Comparison of ENCODE assay signal across 9 cellular contexts in the genomic region with DNA sequence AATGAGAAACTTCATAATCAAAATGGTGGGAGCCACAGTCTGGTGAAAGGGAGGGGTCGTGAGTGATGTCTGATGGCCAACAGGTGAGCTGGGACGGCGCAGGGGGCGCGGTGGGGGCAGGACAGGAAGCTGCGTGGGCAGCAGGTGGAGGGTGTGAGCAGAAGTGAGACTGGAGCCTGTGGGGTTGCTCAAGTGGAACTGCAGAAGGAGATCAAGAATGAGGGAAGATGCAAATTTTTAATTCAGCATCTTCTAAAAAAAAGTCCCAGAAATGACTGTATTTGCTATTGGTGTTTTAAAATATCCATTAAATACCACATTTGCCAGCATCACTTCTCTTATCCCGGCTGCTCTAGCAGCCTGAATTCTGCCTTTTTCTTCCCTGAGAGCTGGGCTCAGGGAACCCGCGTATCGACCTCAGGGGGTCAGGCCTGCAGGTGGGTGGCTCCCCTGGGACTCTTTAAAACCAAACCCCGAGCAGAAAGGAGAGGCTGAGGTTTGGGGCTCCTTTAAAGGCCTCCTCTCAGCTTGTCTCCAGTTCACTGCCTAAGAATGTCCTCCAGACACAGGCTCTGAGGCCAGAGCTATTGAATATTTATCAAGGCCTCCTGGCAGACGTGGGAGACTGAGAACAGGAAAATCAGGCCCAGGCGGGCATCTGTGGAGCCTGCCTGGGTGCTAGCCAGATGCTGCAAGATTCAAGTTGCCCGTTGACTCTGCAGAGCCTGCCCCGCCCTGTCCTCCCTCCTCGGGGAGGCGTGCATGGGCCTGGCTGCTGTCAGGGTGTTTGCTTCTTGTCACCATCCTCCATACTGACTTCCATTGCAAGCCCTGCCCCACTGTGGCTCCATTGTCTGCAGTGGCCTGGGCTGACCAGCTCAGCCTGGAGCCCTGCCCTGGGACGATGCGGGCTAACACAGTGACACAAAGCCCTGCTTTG. TPM values are rescaled to one million over a fixed set of nuclear protein-coding genes. Genes with fewer than 3 reads are reported as not detected.
DNase-seq lines count a peak whose midpoint lies in the region; ATAC-seq, FAIRE-seq and TF ChIP-seq lines count a peak whose summit lies in the region.
"Had no signal": no experiment of that assay in that cellular context is flagged by ENCODE, and none has a peak within 500 bp of the region (broad histone marks: within the 10 kb centered on the region; RNA-seq: fewer than 3 reads in every experiment).

No MANE protein-coding gene starts in this region.

- H3K36me3 ChIP-seq in bronchial epithelial cell (ENCODE audit: control insufficient read depth, insufficient read depth, low read length) (no peaks in the 10 kb centered on the region), neuron (ENCODE audit: insufficient read depth, low read length) (no peaks in the 10 kb centered on the region)
- H3K36me3 ChIP-seq: SJSA1 had no signal

- ATAC-seq in GM18508 (IDR thresholded peaks at IDR 0.05; ENCODE audit: insufficient read depth, unreplicated experiment) = peak; percentile 44
- ATAC-seq in GM21737 (IDR thresholded peaks at IDR 0.05; ENCODE audit: unreplicated experiment) = peak; percentile 60

- H2AFZ ChIP-seq in neuron (ENCODE audit: low read depth, low read length) = peak overlapping the region; percentile 21

- DNase-seq in NAMALWA (ENCODE audit: low spot score) (peak; percentile 99), bronchial epithelial cell (ENCODE audit: low read depth) (peak; percentile 92), HK-2 (ENCODE audit: unreplicated experiment) (no peak), SHP77 treated with DMSO at 0.1 percent for 48 hours (lab: John Stamatoyannopoulos, UW) (no peak), NCI-H1092 (lab: John Stamatoyannopoulos, UW) (no peak)

- peaks cover 23% of the 10 kb centered on the region for H3K4me1 ChIP-seq in neuron (ENCODE audit: insufficient read depth, low read length)
- H3K4me1 ChIP-seq: SJSA1 had no signal

- no peak overlapping the region for H3K4me3 ChIP-seq in bronchial epithelial cell (ENCODE audit: low read depth, low read length)
- peak overlapping the region; percentile 15 for H3K4me3 ChIP-seq in neuron (ENCODE audit: low read length)
- H3K4me3 ChIP-seq: SJSA1 had no signal

- no peaks in the 10 kb centered on the region for H3K27me3 ChIP-seq in bronchial epithelial cell (ENCODE audit: control insufficient read depth, insufficient read depth, low read length)
- H3K27me3 ChIP-seq in neuron (ENCODE audit: insufficient read depth, low read length) = peaks cover 4% of the 10 kb centered on the region

- no peak for TF ChIP-seq CTCF in bronchial epithelial cell (IDR thresholded peaks at IDR 0.05; ENCODE audit: insufficient read depth, low read length, severe bottlenecking)

- FAIRE-seq in bronchial epithelial cell (lab: Jason Lieb, UNC) = peak; percentile 36

- H3K9me3 ChIP-seq in neuron (ENCODE audit: low read length) = peaks cover 8% of the 10 kb centered on the region
- H3K9me3 ChIP-seq: SJSA1 had no signal

RNA-seq across cellular contexts. Expression of a gene that starts 53.9 kb away (rescaled TPM):
- 64.8 and 74.8 TPM in 2 replicates for total RNA-seq in bronchial epithelial cell

Comparison
In these comparisons a context has a peak if more than half of its experiments do, and no peak if none do; other contexts are left out.
1. DNase-seq: peak in NAMALWA (single experiment) and bronchial epithelial cell (single experiment); none in HK-2 (single experiment), SHP77 treated with DMSO at 0.1 percent for 48 hours (single experiment) and NCI-H1092 (single experiment).